ENCODE assay signal across 10 cellular contexts in genomic region chr16:15951852-15952251, GRCh38. TPM values are rescaled to one million over a fixed set of nuclear protein-coding genes. Genes with fewer than 3 reads are reported as not detected.
DNase-seq lines count a peak whose midpoint lies in the region; ATAC-seq and TF ChIP-seq lines count a peak whose summit lies in the region.
"Had no signal": no experiment of that assay in that cellular context is flagged by ENCODE, and none has a peak within 500 bp of the region (broad histone marks: within the 10 kb centered on the region; RNA-seq: fewer than 3 reads in every experiment).

No MANE protein-coding gene starts in this region.

- H3K9me3 Mint-ChIP-seq in CD4-positive, alpha-beta T cell: no peaks in the 10 kb centered on the region

- H3K4me1 Mint-ChIP-seq in CD4-positive, alpha-beta T cell (ENCODE audit: low read depth): peaks cover 61% of the 10 kb centered on the region

- TF ChIP-seq CTCF in CD4-positive, alpha-beta T cell (IDR thresholded peaks at IDR 0.05): no peak
- TF ChIP-seq CTCF in astrocyte of the cerebellum (IDR thresholded peaks at IDR 0.05; ENCODE audit: low read depth, low read length, missing control alignments) (no peak), psoas muscle (IDR thresholded peaks at IDR 0.05) (no peak), lower leg skin (IDR thresholded peaks at IDR 0.05) (no peak)

- H3K4me3 Mint-ChIP-seq in CD4-positive, alpha-beta T cell: peak overlapping the region; percentile 81

- no peaks in the 10 kb centered on the region for H3K9me3 ChIP-seq in CD4-positive, alpha-beta T cell (ENCODE audit: control insufficient read depth, low read length)
- H3K9me3 ChIP-seq in KOPT-K1 (ENCODE audit: insufficient read depth, low read length, poor library complexity, severe bottlenecking) (no peaks in the 10 kb centered on the region), psoas muscle (no peaks in the 10 kb centered on the region)
- H3K9me3 ChIP-seq: ovary had no signal

- H3K4me1 ChIP-seq in psoas muscle: peaks cover 34% of the 10 kb centered on the region

- H3K27ac Mint-ChIP-seq in CD4-positive, alpha-beta T cell: peak overlapping the region; percentile 94

- no peak for ATAC-seq in CD4-positive, alpha-beta T cell (ENCODE audit: poor library complexity)
- no peak for ATAC-seq in psoas muscle

- H3K36me3 ChIP-seq in KOPT-K1 (ENCODE audit: insufficient read depth, low read length) (no peaks in the 10 kb centered on the region; the same call in 1 of the 2 replicates), psoas muscle (ENCODE audit: insufficient read depth in 1 of 2, low read depth in 1 of 2) (no peaks in the 10 kb centered on the region)
- H3K36me3 ChIP-seq: ovary had no signal

- CTCF ChIA-PET in CD4-positive, alpha-beta T cell (lab: Charles Lee): interaction anchor here (0.7 kb wide), 1 partner anchor 74 kb away, joined by 3 read pairs; no protein-coding TSS in a partner anchor

- no peak for TF ChIP-seq POLR2A in lower leg skin (IDR thresholded peaks at IDR 0.05)

- no peak overlapping the region for H3K27ac ChIP-seq in CD4-positive, alpha-beta T cell (ENCODE audit: low read depth, low read length)
- H3K27ac ChIP-seq in KOPT-K1 (ENCODE audit: low read depth, low read length, poor library complexity, severe bottlenecking) (peak overlapping the region; percentile 96), psoas muscle (peak overlapping the region; percentile 48)
- H3K27ac ChIP-seq: ovary had no signal

- WGBS in psoas muscle, 3 donors: 87 to 89% (median 88%) methylated on average over 8 of the region's 8 CpGs
- 86 to 92% methylated on average over 8 of the region's 8 CpGs for WGBS in lower leg skin, 2 donors

- H3K4me3 ChIP-seq in astrocyte of the cerebellum (ENCODE audit: low read depth, low read length) (peak overlapping the region; percentile 86), psoas muscle (no peak overlapping the region), lower leg skin (ENCODE audit: low read depth, poor library complexity, severe bottlenecking) (no peak overlapping the region)
- H3K4me3 ChIP-seq: ovary had no signal

- no peaks in the 10 kb centered on the region for H3K27me3 ChIP-seq in CD4-positive, alpha-beta T cell (ENCODE audit: control insufficient read depth, insufficient read depth, low read length)
- H3K27me3 ChIP-seq in psoas muscle (ENCODE audit: insufficient read depth in 3 of 3, low read length in 2 of 3): no peaks in the 10 kb centered on the region
- H3K27me3 ChIP-seq: ovary had no signal

- H3K27me3 Mint-ChIP-seq in CD4-positive, alpha-beta T cell: no peaks in the 10 kb centered on the region

- POLR2A ChIA-PET in CD4-positive, alpha-beta T cell (lab: Charles Lee): interaction anchor here (0.7 to 1.6 kb wide), 3 partner anchors 47 to 96 kb away, joined by 4 to 5 read pairs (median 4); no protein-coding TSS in a partner anchor

- intact Hi-C loops in CD4-positive, alpha-beta T cell (cut with DNase I, micrococcal nuclease): loop anchor here in 1 of 2 experiments (5.0 kb wide), 1 partner anchor 35 kb away; no protein-coding TSS in a partner anchor
- intact Hi-C loops in psoas muscle (cut with DNase I): loop anchor here (2.0 to 10.0 kb wide), 3 partner anchors 45 to 119 kb away; no protein-coding TSS in a partner anchor
- intact Hi-C loops in lower leg skin (cut with DNase I; ENCODE audit: low total_unique reads): loop anchor here (2.0 kb wide), 1 partner anchor 15 kb away; no protein-coding TSS in a partner anchor

- H3K36me3 Mint-ChIP-seq in CD4-positive, alpha-beta T cell (ENCODE audit: low read depth): peaks cover 12% of the 10 kb centered on the region

- in situ Hi-C loops in astrocyte of the cerebellum (cut with HindIII; ENCODE audit: low sequenced_read_pairs): no loop called here

- DNase-seq in CD4-positive, alpha-beta T cell: no peak
- no peak for DNase-seq in astrocyte of the cerebellum (ENCODE audit: low read depth)
- no peak for DNase-seq in psoas muscle
- no peak for DNase-seq in NCI-H1436 (lab: John Stamatoyannopoulos, UW)
- no peak for DNase-seq in HuH-7 (ENCODE audit: low spot score)
- DNase-seq in lower leg skin (ENCODE audit: low spot score in 2 of 2): no peak
- no peak for DNase-seq in NCI-H510A treated with DMSO at 0.1 percent for 48 hours (lab: John Stamatoyannopoulos, UW)
- DNase-seq: NCI-H748 treated with DMSO at 0.1 percent for 48 hours, ovary had no signal

RNA-seq across cellular contexts. Expression of gene ABCC1, which starts 2.4 kb away (rescaled TPM):
- 10 to 100 TPM; 42.9 to 44.8 TPM for total RNA-seq in CD4-positive, alpha-beta T cell
- total RNA-seq in psoas muscle (10 to 100 TPM; 19.5 to 36.5 (median 30.3) TPM), lower leg skin (10 to 100 TPM; 16.4 to 25.3 (median 21.8) TPM)
- 10 to 100 TPM in 2 of 3 donors, 1 to 10 TPM in 1; 7.4 to 20.5 (median 15.1) TPM for polyA plus RNA-seq in psoas muscle
